ENCODE assay signal across 9 cellular contexts in the genomic region with DNA sequence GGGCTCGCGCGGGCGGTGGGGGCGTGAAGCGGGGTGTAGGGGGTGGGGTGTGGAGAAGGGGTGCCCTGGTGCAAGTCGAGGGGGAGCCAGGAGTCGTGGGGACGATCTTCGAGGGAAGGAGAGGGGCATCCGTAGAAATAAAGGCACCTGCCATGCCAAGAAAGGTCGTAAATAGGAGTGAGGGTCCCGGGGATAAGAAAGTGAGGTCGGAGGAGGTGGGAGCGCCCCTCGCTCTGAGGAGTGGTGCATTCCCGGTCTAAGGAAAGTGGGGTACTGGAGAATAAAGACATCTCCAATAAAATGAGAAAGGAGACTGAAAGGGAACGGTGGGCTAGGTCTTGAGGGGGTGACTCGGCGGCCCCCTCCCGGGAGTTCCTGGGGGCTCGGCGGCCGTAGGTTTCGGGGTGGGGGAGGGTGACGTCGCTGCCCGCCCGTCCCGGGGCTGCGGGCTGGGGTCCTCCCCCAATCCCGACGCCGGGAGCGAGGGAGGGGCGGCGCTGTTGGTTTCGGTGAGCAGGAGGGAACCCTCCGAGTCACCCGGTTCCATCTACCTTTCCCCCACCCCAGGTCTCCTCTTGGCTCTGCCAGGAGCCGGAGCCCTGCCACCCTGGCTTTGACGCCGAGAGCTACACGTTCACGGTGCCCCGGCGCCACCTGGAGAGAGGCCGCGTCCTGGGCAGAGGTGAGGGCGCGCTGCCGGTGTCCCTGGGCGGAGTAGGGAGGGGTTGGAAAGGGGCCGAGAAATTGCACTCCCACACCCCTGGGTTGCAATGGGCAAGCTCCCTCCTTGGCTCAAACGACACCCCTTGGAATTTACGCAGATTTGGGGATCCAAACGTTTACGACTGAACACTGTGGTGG. TPM values are rescaled to one million over a fixed set of nuclear protein-coding genes. Genes with fewer than 3 reads are reported as not detected.
A peak's percentile ranks its signal among the peaks of the same experiment; 100 is the strongest.
DNase-seq lines count a peak whose midpoint lies in the region; ATAC-seq and TF ChIP-seq lines count a peak whose summit lies in the region.
"Had no signal": no experiment of that assay in that cellular context is flagged by ENCODE, and none has a peak within 500 bp of the region (broad histone marks: within the 10 kb centered on the region; RNA-seq: fewer than 3 reads in every experiment).

No MANE protein-coding gene starts in this region.

- ATAC-seq in activated CD8-positive, alpha-beta T cell treated with anti-CD3 and anti-CD28 coated beads for 36 hours, result no peak
- ATAC-seq in activated CD8-positive, alpha-beta T cell treated with anti-CD3 and anti-CD28 coated beads, Interleukin-2, amount 10 ng/mL, durations not matched to agents 7 days and 5 days, result no peak
- ATAC-seq in HG03469 (IDR thresholded peaks at IDR 0.05; ENCODE audit: unreplicated experiment), result no peak
- no peak for ATAC-seq in HG03045 (IDR thresholded peaks at IDR 0.05; ENCODE audit: unreplicated experiment)

- CTCF ChIA-PET in activated CD8-positive, alpha-beta T cell treated with anti-CD3 and anti-CD28 coated beads for 36 hours (lab: Charles Lee), result no interaction called here
- CTCF ChIA-PET in activated CD8-positive, alpha-beta T cell treated with anti-CD3 and anti-CD28 coated beads, Interleukin-2, amount 10 ng/mL, durations not matched to agents 7 days and 5 days (lab: Charles Lee), result no interaction called here

- TF ChIP-seq CTCF in activated CD8-positive, alpha-beta T cell treated with anti-CD3 and anti-CD28 coated beads for 36 hours (IDR thresholded peaks at IDR 0.05), result no peak

- H3K27me3 ChIP-seq in layer of hippocampus (ENCODE audit: control insufficient read depth, insufficient read depth, low read length), result peaks cover 7% of the 10 kb centered on the region

- DNase-seq in activated CD8-positive, alpha-beta T cell treated with anti-CD3 and anti-CD28 coated beads for 36 hours, result peak; percentile 17
- no peak for DNase-seq in activated CD8-positive, alpha-beta T cell treated with anti-CD3 and anti-CD28 coated beads, Interleukin-2, amount 10 ng/mL, durations not matched to agents 7 days and 5 days
- peak; percentile 13 for DNase-seq in activated naive CD8-positive, alpha-beta T cell treated with anti-CD3 and anti-CD28 coated beads for 36 hours
- no peak for DNase-seq in NCI-H226
- DNase-seq: DND-41 had no signal

- H3K4me1 Mint-ChIP-seq in activated CD8-positive, alpha-beta T cell treated with anti-CD3 and anti-CD28 coated beads for 36 hours (ENCODE audit: low read depth), result peaks cover 11% of the 10 kb centered on the region
- H3K4me1 Mint-ChIP-seq in activated CD8-positive, alpha-beta T cell treated with anti-CD3 and anti-CD28 coated beads, Interleukin-2, amount 10 ng/mL, durations not matched to agents 7 days and 5 days (ENCODE audit: low read depth), result peaks cover 5% of the 10 kb centered on the region
- peaks cover 7% of the 10 kb centered on the region for H3K4me1 Mint-ChIP-seq in activated naive CD8-positive, alpha-beta T cell treated with anti-CD3 and anti-CD28 coated beads for 36 hours

- H3K9me3 Mint-ChIP-seq in activated CD8-positive, alpha-beta T cell treated with anti-CD3 and anti-CD28 coated beads for 36 hours, result no peaks in the 10 kb centered on the region
- H3K9me3 Mint-ChIP-seq in activated CD8-positive, alpha-beta T cell treated with anti-CD3 and anti-CD28 coated beads, Interleukin-2, amount 10 ng/mL, durations not matched to agents 7 days and 5 days (ENCODE audit: insufficient read depth), result no peaks in the 10 kb centered on the region
- no peaks in the 10 kb centered on the region for H3K9me3 Mint-ChIP-seq in activated naive CD8-positive, alpha-beta T cell treated with anti-CD3 and anti-CD28 coated beads for 36 hours

- POLR2A ChIA-PET in activated CD8-positive, alpha-beta T cell treated with anti-CD3 and anti-CD28 coated beads for 36 hours (lab: Charles Lee), result no interaction called here
- POLR2A ChIA-PET in activated CD8-positive, alpha-beta T cell treated with anti-CD3 and anti-CD28 coated beads, Interleukin-2, amount 10 ng/mL, durations not matched to agents 7 days and 5 days (lab: Charles Lee), result no interaction called here

- no peak overlapping the region for H3K27ac Mint-ChIP-seq in activated CD8-positive, alpha-beta T cell treated with anti-CD3 and anti-CD28 coated beads for 36 hours
- no peak overlapping the region for H3K27ac Mint-ChIP-seq in activated CD8-positive, alpha-beta T cell treated with anti-CD3 and anti-CD28 coated beads, Interleukin-2, amount 10 ng/mL, durations not matched to agents 7 days and 5 days
- H3K27ac Mint-ChIP-seq in activated naive CD8-positive, alpha-beta T cell treated with anti-CD3 and anti-CD28 coated beads for 36 hours, result no peak overlapping the region

- H3K27me3 Mint-ChIP-seq in activated CD8-positive, alpha-beta T cell treated with anti-CD3 and anti-CD28 coated beads for 36 hours, result peaks cover 29% of the 10 kb centered on the region
- peaks cover 30% of the 10 kb centered on the region for H3K27me3 Mint-ChIP-seq in activated CD8-positive, alpha-beta T cell treated with anti-CD3 and anti-CD28 coated beads, Interleukin-2, amount 10 ng/mL, durations not matched to agents 7 days and 5 days (ENCODE audit: low read depth)
- peaks cover 54% of the 10 kb centered on the region for H3K27me3 Mint-ChIP-seq in activated naive CD8-positive, alpha-beta T cell treated with anti-CD3 and anti-CD28 coated beads for 36 hours

- H3K36me3 Mint-ChIP-seq in activated CD8-positive, alpha-beta T cell treated with anti-CD3 and anti-CD28 coated beads for 36 hours (ENCODE audit: low read depth), result no peaks in the 10 kb centered on the region
- H3K36me3 Mint-ChIP-seq in activated CD8-positive, alpha-beta T cell treated with anti-CD3 and anti-CD28 coated beads, Interleukin-2, amount 10 ng/mL, durations not matched to agents 7 days and 5 days (ENCODE audit: low read depth), result peaks cover 2% of the 10 kb centered on the region
- no peaks in the 10 kb centered on the region for H3K36me3 Mint-ChIP-seq in activated naive CD8-positive, alpha-beta T cell treated with anti-CD3 and anti-CD28 coated beads for 36 hours

- H3K27ac ChIP-seq in layer of hippocampus (ENCODE audit: low read depth, low read length), result peak overlapping the region; percentile 72
- H3K27ac ChIP-seq in temporal lobe (ENCODE audit: low read depth, low read length), result peak overlapping the region; percentile 84

- intact Hi-C loops in activated CD8-positive, alpha-beta T cell treated with anti-CD3 and anti-CD28 coated beads for 36 hours (cut with micrococcal nuclease), result no loop called here

- no peak overlapping the region for H3K4me3 Mint-ChIP-seq in activated CD8-positive, alpha-beta T cell treated with anti-CD3 and anti-CD28 coated beads for 36 hours
- H3K4me3 Mint-ChIP-seq in activated CD8-positive, alpha-beta T cell treated with anti-CD3 and anti-CD28 coated beads, Interleukin-2, amount 10 ng/mL, durations not matched to agents 7 days and 5 days, result no peak overlapping the region
- H3K4me3 Mint-ChIP-seq in activated naive CD8-positive, alpha-beta T cell treated with anti-CD3 and anti-CD28 coated beads for 36 hours, result peak overlapping the region; percentile 54

RNA-seq across cellular contexts. Expression of a gene that starts 0.9 kb away (rescaled TPM):
- under 1 TPM; 0.16 to 0.54 TPM for total RNA-seq in activated CD8-positive, alpha-beta T cell treated with anti-CD3 and anti-CD28 coated beads for 36 hours
- total RNA-seq in activated CD8-positive, alpha-beta T cell treated with anti-CD3 and anti-CD28 coated beads, Interleukin-2, amount 10 ng/mL, durations not matched to agents 7 days and 5 days, result not detected
- total RNA-seq in activated naive CD8-positive, alpha-beta T cell treated with anti-CD3 and anti-CD28 coated beads for 36 hours, result under 1 TPM; 0.16 to 0.21 TPM
- total RNA-seq in temporal lobe, result 2.2 TPM

Comparison
In these comparisons a context has a peak if more than half of its experiments do, and no peak if none do; other contexts are left out.
1. DNase-seq: peak in activated CD8-positive, alpha-beta T cell treated with anti-CD3 and anti-CD28 coated beads for 36 hours (single experiment) and activated naive CD8-positive, alpha-beta T cell treated with anti-CD3 and anti-CD28 coated beads for 36 hours (single experiment); none in activated CD8-positive, alpha-beta T cell treated with anti-CD3 and anti-CD28 coated beads, Interleukin-2, amount 10 ng/mL, durations not matched to agents 7 days and 5 days (single experiment) and NCI-H226 (single experiment).